Comparison of ENCODE assay signal across 20 cellular contexts in the genomic region with DNA sequence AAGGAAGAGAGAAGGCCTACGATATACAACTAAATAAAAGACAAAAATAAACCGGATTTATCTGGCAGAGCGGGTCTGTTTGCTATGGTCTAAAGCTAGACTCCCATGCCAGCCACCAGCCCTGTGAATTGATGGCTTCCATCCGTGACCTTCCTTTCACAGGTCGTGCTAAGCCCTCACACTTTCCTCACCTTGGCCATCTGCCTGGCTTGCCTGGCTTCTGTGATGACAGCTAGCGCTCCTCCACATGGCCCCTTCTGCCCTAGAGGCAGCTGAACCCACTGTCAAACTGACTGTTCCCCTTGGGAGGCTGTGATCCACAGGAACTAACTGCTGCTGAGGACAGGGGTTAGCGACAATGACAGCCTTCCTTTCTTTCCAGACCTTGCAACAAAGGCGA. TPM values are rescaled to one million over a fixed set of nuclear protein-coding genes. Genes with fewer than 3 reads are reported as not detected.
A peak's percentile ranks its signal among the peaks of the same experiment; 100 is the strongest.
DNase-seq lines count a peak whose midpoint lies in the region; ATAC-seq and TF ChIP-seq lines count a peak whose summit lies in the region.
"Had no signal": no experiment of that assay in that cellular context is flagged by ENCODE, and none has a peak within 500 bp of the region (broad histone marks: within the 10 kb centered on the region; RNA-seq: fewer than 3 reads in every experiment).

No MANE protein-coding gene starts in this region.

- TF ChIP-seq CTCF in thoracic aorta (IDR thresholded peaks at IDR 0.05) (no peak), neural progenitor cell (IDR thresholded peaks at IDR 0.05) (no peak)

- WGBS in right cardiac atrium, result 47% methylated on average over 8 of the region's 8 CpGs

- no peak overlapping the region for H3K4me3 Mint-ChIP-seq in activated naive CD8-positive, alpha-beta T cell treated with anti-CD3 and anti-CD28 coated beads for 36 hours
- no peak overlapping the region for H3K4me3 Mint-ChIP-seq in neural progenitor cell
- H3K4me3 Mint-ChIP-seq: IgD-negative memory B cell; memory B cell; naive thymus-derived CD4-positive, alpha-beta T cell; stimulated activated effector memory CD8-positive, alpha-beta T cell treated with anti-CD3 and anti-CD28 coated beads, Interleukin-12 subunit alpha, Interleukin-12 subunit beta, amount 100 ng/mL, for 72 hours had no signal

- no peaks in the 10 kb centered on the region for H3K9me3 Mint-ChIP-seq in activated naive CD8-positive, alpha-beta T cell treated with anti-CD3 and anti-CD28 coated beads for 36 hours
- H3K9me3 Mint-ChIP-seq in neural progenitor cell, result peaks cover under 1% of the 10 kb centered on the region
- H3K9me3 Mint-ChIP-seq: memory B cell; stimulated activated effector memory CD8-positive, alpha-beta T cell treated with anti-CD3 and anti-CD28 coated beads, Interleukin-12 subunit alpha, Interleukin-12 subunit beta, amount 100 ng/mL, for 72 hours had no signal

- H3K9ac ChIP-seq in neural progenitor cell, result no peak overlapping the region

- H3K27ac Mint-ChIP-seq in activated naive CD8-positive, alpha-beta T cell treated with anti-CD3 and anti-CD28 coated beads for 36 hours, result no peak overlapping the region
- H3K27ac Mint-ChIP-seq in neural progenitor cell, result no peak overlapping the region
- H3K27ac Mint-ChIP-seq: IgD-negative memory B cell; memory B cell; naive thymus-derived CD4-positive, alpha-beta T cell; stimulated activated effector memory CD8-positive, alpha-beta T cell treated with anti-CD3 and anti-CD28 coated beads, Interleukin-12 subunit alpha, Interleukin-12 subunit beta, amount 100 ng/mL, for 72 hours had no signal

- H3K79me2 ChIP-seq in neural progenitor cell (ENCODE audit: low read depth), result peaks cover 34% of the 10 kb centered on the region

- H4K20me1 ChIP-seq in neural progenitor cell (ENCODE audit: low read depth), result peaks cover 11% of the 10 kb centered on the region

- intact Hi-C loops in right cardiac atrium (cut with DNase I), result loop anchor here in 1 of 4 donors (10.0 kb wide), 1 partner anchor 53 kb away; no protein-coding TSS in a partner anchor

- no peaks in the 10 kb centered on the region for H3K36me3 Mint-ChIP-seq in activated naive CD8-positive, alpha-beta T cell treated with anti-CD3 and anti-CD28 coated beads for 36 hours
- H3K36me3 Mint-ChIP-seq in neural progenitor cell, result peaks cover 2% of the 10 kb centered on the region
- H3K36me3 Mint-ChIP-seq: IgD-negative memory B cell; memory B cell; naive thymus-derived CD4-positive, alpha-beta T cell; stimulated activated effector memory CD8-positive, alpha-beta T cell treated with anti-CD3 and anti-CD28 coated beads, Interleukin-12 subunit alpha, Interleukin-12 subunit beta, amount 100 ng/mL, for 72 hours had no signal

- peaks cover 3% of the 10 kb centered on the region for H3K4me1 ChIP-seq in right cardiac atrium (ENCODE audit: control insufficient read depth, insufficient read depth, low read length)
- peaks cover 17 to 65% of the 10 kb centered on the region in 2 donors for H3K4me1 ChIP-seq in thoracic aorta (ENCODE audit: control insufficient read depth in 1 of 2, low read depth in 2 of 2)
- peaks cover 9% of the 10 kb centered on the region for H3K4me1 ChIP-seq in neural progenitor cell
- H3K4me1 ChIP-seq: thyroid gland had no signal

- H3K4me3 ChIP-seq in right cardiac atrium (ENCODE audit: low read length) (no peak overlapping the region), thoracic aorta (no peak overlapping the region), neural progenitor cell (no peak overlapping the region)
- H3K4me3 ChIP-seq: MG63, thyroid gland had no signal

- H3K36me3 ChIP-seq in thoracic aorta (no peaks in the 10 kb centered on the region), neural progenitor cell (no peaks in the 10 kb centered on the region)
- H3K36me3 ChIP-seq: MG63, thyroid gland had no signal

- no peaks in the 10 kb centered on the region for H3K9me3 ChIP-seq in right cardiac atrium (ENCODE audit: control insufficient read depth, low read length)
- H3K9me3 ChIP-seq in thoracic aorta, result no peaks in the 10 kb centered on the region
- H3K9me3 ChIP-seq in neural progenitor cell (ENCODE audit: low read depth), result no peaks in the 10 kb centered on the region
- H3K9me3 ChIP-seq: MG63, thyroid gland had no signal

- H3F3A ChIP-seq in neural progenitor cell (ENCODE audit: low read depth), result no peaks in the 10 kb centered on the region

- H3K4me2 ChIP-seq in neural progenitor cell, result no peak overlapping the region

- H3K27me3 ChIP-seq in right cardiac atrium (ENCODE audit: control insufficient read depth, insufficient read depth), result no peaks in the 10 kb centered on the region
- H3K27me3 ChIP-seq in thoracic aorta (replicated peaks; ENCODE audit: insufficient read depth), result no peaks in the 10 kb centered on the region
- H3K27me3 ChIP-seq in neural progenitor cell, result no peaks in the 10 kb centered on the region
- H3K27me3 ChIP-seq: thyroid gland had no signal

- H3K27ac ChIP-seq in right cardiac atrium (ENCODE audit: low read length) (peak overlapping the region; percentile 66), thoracic aorta (peak overlapping the region; percentile 36 to 42), neural progenitor cell (no peak overlapping the region)
- H3K27ac ChIP-seq: thyroid gland had no signal

- H3K4me1 Mint-ChIP-seq in activated naive CD8-positive, alpha-beta T cell treated with anti-CD3 and anti-CD28 coated beads for 36 hours, result no peaks in the 10 kb centered on the region
- H3K4me1 Mint-ChIP-seq in neural progenitor cell, result peaks cover 16% of the 10 kb centered on the region
- H3K4me1 Mint-ChIP-seq: IgD-negative memory B cell; memory B cell; naive thymus-derived CD4-positive, alpha-beta T cell; stimulated activated effector memory CD8-positive, alpha-beta T cell treated with anti-CD3 and anti-CD28 coated beads, Interleukin-12 subunit alpha, Interleukin-12 subunit beta, amount 100 ng/mL, for 72 hours had no signal

- ATAC-seq in SK-N-SH treated with all-trans-retinoic acid at 6 μM for 48 hours, result peak; percentile 24; the same call in 1 of the 3 replicates
- peak; percentile 94 to 95 for ATAC-seq in right cardiac atrium
- ATAC-seq in thoracic aorta (ENCODE audit: insufficient number of reproducible peaks, low FRiP score, low read depth), result no peak
- ATAC-seq: naive thymus-derived CD4-positive, alpha-beta T cell; Panc1; stimulated activated effector memory CD8-positive, alpha-beta T cell treated with anti-CD3 and anti-CD28 coated beads, Interleukin-12 subunit alpha, Interleukin-12 subunit beta, amount 100 ng/mL, for 72 hours had no signal

- no peak overlapping the region for H2AFZ ChIP-seq in neural progenitor cell (replicated peaks)

- peaks cover 8% of the 10 kb centered on the region for H3K27me3 Mint-ChIP-seq in activated naive CD8-positive, alpha-beta T cell treated with anti-CD3 and anti-CD28 coated beads for 36 hours
- H3K27me3 Mint-ChIP-seq in neural progenitor cell (ENCODE audit: insufficient read depth, low read depth), result no peaks in the 10 kb centered on the region

- DNase-seq in NCI-H524 (lab: John Stamatoyannopoulos, UW) (peak; percentile 39 to 46), NCI-H524 treated with DMSO at 0.1 percent for 48 hours (lab: John Stamatoyannopoulos, UW) (no peak), right cardiac atrium (peak; percentile 71 to 90 (median 83)), thoracic aorta (ENCODE audit: low spot score) (no peak), neural progenitor cell (ENCODE audit: low spot score) (no peak)
- no peak for DNase-seq in activated naive CD8-positive, alpha-beta T cell treated with anti-CD3 and anti-CD28 coated beads for 36 hours
- no peak for DNase-seq in activated CD4-positive, alpha-beta T cell treated with anti-CD3 and anti-CD28 coated beads for 48 hours
- DNase-seq: activated gamma-delta T cell treated with Interleukin-2 at 50 U/mL for 16 hours; amygdala; effector CD8-positive, alpha-beta T cell; head of caudate nucleus; MG63; naive thymus-derived CD4-positive, alpha-beta T cell; NCI-H187 treated with DMSO at 0.1 percent for 48 hours; thyroid gland had no signal

TF ChIP-seq in SK-N-SH treated with all-trans-retinoic acid at 6 μM for 48 hours, 23 proteins besides CTCF, POLR2A, EP300 and RAD21:
- TF ChIP-seq, protein P1, sequence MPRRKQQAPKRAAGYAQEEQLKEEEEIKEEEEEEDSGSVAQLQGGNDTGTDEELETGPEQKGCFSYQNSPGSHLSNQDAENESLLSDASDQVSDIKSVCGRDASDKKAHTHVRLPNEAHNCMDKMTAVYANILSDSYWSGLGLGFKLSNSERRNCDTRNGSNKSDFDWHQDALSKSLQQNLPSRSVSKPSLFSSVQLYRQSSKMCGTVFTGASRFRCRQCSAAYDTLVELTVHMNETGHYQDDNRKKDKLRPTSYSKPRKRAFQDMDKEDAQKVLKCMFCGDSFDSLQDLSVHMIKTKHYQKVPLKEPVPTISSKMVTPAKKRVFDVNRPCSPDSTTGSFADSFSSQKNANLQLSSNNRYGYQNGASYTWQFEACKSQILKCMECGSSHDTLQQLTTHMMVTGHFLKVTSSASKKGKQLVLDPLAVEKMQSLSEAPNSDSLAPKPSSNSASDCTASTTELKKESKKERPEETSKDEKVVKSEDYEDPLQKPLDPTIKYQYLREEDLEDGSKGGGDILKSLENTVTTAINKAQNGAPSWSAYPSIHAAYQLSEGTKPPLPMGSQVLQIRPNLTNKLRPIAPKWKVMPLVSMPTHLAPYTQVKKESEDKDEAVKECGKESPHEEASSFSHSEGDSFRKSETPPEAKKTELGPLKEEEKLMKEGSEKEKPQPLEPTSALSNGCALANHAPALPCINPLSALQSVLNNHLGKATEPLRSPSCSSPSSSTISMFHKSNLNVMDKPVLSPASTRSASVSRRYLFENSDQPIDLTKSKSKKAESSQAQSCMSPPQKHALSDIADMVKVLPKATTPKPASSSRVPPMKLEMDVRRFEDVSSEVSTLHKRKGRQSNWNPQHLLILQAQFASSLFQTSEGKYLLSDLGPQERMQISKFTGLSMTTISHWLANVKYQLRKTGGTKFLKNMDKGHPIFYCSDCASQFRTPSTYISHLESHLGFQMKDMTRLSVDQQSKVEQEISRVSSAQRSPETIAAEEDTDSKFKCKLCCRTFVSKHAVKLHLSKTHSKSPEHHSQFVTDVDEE (CRISPR knock-in tag; IDR thresholded peaks at IDR 0.05), result no peak
- TF ChIP-seq BACH2 (CRISPR knock-in tag; IDR thresholded peaks at IDR 0.05; ENCODE audit: borderline replicate concordance), result no peak
- no peak for TF ChIP-seq TOX (CRISPR knock-in tag; IDR thresholded peaks at IDR 0.05; ENCODE audit: borderline replicate concordance)
- TF ChIP-seq GLIS3 (CRISPR knock-in tag; IDR thresholded peaks at IDR 0.05), result no peak
- no peak for TF ChIP-seq OSR1 (CRISPR knock-in tag; IDR thresholded peaks at IDR 0.05)

RNA-seq across cellular contexts. Expression of a gene that starts 32.5 kb away (rescaled TPM):
- total RNA-seq in right cardiac atrium (10 to 100 TPM in 3 of 4 donors, 1 to 10 TPM in 1; 9.6 to 14.8 (median 12.9) TPM), thoracic aorta (10 to 100 TPM; 12.0 to 15.4 TPM), neural progenitor cell (ENCODE audit: low replicate concordance) (5.1 and 6.2 TPM in 2 replicates)
- polyA plus RNA-seq in right cardiac atrium, result 2.9 TPM
- total RNA-seq in activated naive CD8-positive, alpha-beta T cell treated with anti-CD3 and anti-CD28 coated beads for 36 hours, result not detected
- polyA plus RNA-seq: IgD-negative memory B cell had no signal

Comparison
In these comparisons a context has a peak if more than half of its experiments do, and no peak if none do; other contexts are left out.
1. DNase-seq: peak in NCI-H524 (2 of 2) and right cardiac atrium (3 of 3); none in NCI-H524 treated with DMSO at 0.1 percent for 48 hours (single experiment), thoracic aorta (single experiment), activated naive CD8-positive, alpha-beta T cell treated with anti-CD3 and anti-CD28 coated beads for 36 hours (single experiment), activated CD4-positive, alpha-beta T cell treated with anti-CD3 and anti-CD28 coated beads for 48 hours (single experiment) and neural progenitor cell (single experiment).